ENCODE assay signal across 22 cellular contexts in genomic region chr4:125168531-125168930, GRCh38.
"Had no signal": no experiment of that assay in that cellular context is flagged by ENCODE, and none has a peak within 500 bp of the region (broad histone marks: within the 10 kb centered on the region; RNA-seq: fewer than 3 reads in every experiment).

No MANE protein-coding gene starts in this region.

- H3K36me3 ChIP-seq: breast epithelium, left ventricle myocardium inferior, neutrophil, tibial artery, uterus had no signal

- ATAC-seq: natural killer cell; stimulated activated memory B cell treated with anti-CD40 and anti-IgM and Interleukin-4, amounts not matched to agents 10 μg/mL and 1 μg/mL and 100 μg/mL, for 72 hours had no signal

- H3K9me3 ChIP-seq: breast epithelium, left ventricle myocardium inferior, neutrophil, tibial artery, uterus had no signal

- H3K27ac ChIP-seq: breast epithelium, dorsolateral prefrontal cortex, left ventricle myocardium inferior, neutrophil, tibial artery, uterus had no signal

- H3K4me1 ChIP-seq: breast epithelium, left ventricle myocardium inferior, tibial artery, uterus had no signal

- DNase-seq: activated CD4-positive, alpha-beta T cell treated with anti-CD3 and anti-CD28 coated beads, Interleukin-2, amount 10 ng/mL, durations not matched to agents 7 days and 5 days; activated CD4-positive, CD25-positive, alpha-beta regulatory T cell; activated naive CD4-positive, alpha-beta T cell; activated naive CD8-positive, alpha-beta T cell treated with anti-CD3 and anti-CD28 coated beads, Interleukin-2, amount 10 ng/mL, durations not matched to agents 7 days and 5 days; activated T-cell treated with anti-CD3 and anti-CD28 coated beads for 4 hours; aorta; dorsolateral prefrontal cortex; endodermal cell; erythroblast; hippocampal formation; kidney; left ventricle myocardium inferior; mesenchymal stem cell; natural killer cell; posterior cingulate gyrus; retina; stimulated activated CD4-positive, alpha-beta T cell treated with anti-CD3 and anti-CD28 coated beads, Interleukin-2, amount 100 ng/mL, for 48 hours; tibial artery; uterus had no signal

- H3K4me3 ChIP-seq: breast epithelium, dorsolateral prefrontal cortex, left ventricle myocardium inferior, tibial artery, uterus had no signal

- H3K27me3 ChIP-seq: breast epithelium, neutrophil, tibial artery, uterus had no signal
